In genomic region chr7:116311816-116312471, GRCh38 we compare ENCODE assay signal across 34 cellular contexts.
"Had no signal": no experiment of that assay in that cellular context is flagged by ENCODE, and none has a peak within 500 bp of the region (broad histone marks: within the 10 kb centered on the region; RNA-seq: fewer than 3 reads in every experiment).

No MANE protein-coding gene starts in this region.

- H3K4me3 Mint-ChIP-seq: activated naive CD8-positive, alpha-beta T cell; mesothelial cell of epicardium; naive B cell; nephron progenitor cell; stimulated activated memory B cell treated with anti-CD40 and anti-IgM and Interleukin-4, amounts not matched to agents 10 μg/mL and 1 μg/mL and 100 μg/mL, for 72 hours; T-helper 17 cell had no signal

- H3K36me3 Mint-ChIP-seq: activated naive CD8-positive, alpha-beta T cell; mesothelial cell of epicardium; naive B cell; stimulated activated memory B cell treated with anti-CD40 and anti-IgM and Interleukin-4, amounts not matched to agents 10 μg/mL and 1 μg/mL and 100 μg/mL, for 72 hours had no signal

- H3K27me3 ChIP-seq: body of pancreas, cardiac muscle cell, colonic mucosa, esophagus squamous epithelium, neutrophil, ovary, right lobe of liver, suprapubic skin, tibial nerve had no signal

- H3K4me1 Mint-ChIP-seq: naive B cell, T-helper 17 cell had no signal

- H3K27ac Mint-ChIP-seq: activated naive CD8-positive, alpha-beta T cell; mesothelial cell of epicardium; naive B cell; nephron progenitor cell; progenitor cell of endocrine pancreas; stimulated activated memory B cell treated with anti-CD40 and anti-IgM and Interleukin-4, amounts not matched to agents 10 μg/mL and 1 μg/mL and 100 μg/mL, for 72 hours; T-helper 17 cell had no signal

- ATAC-seq: body of pancreas; left colon; right lobe of liver; stimulated activated memory B cell treated with anti-CD40 and anti-IgM and Interleukin-4, amounts not matched to agents 10 μg/mL and 1 μg/mL and 100 μg/mL, for 72 hours; T-helper 17 cell had no signal

- H3K27me3 Mint-ChIP-seq: stimulated activated memory B cell treated with anti-CD40 and anti-IgM and Interleukin-4, amounts not matched to agents 10 μg/mL and 1 μg/mL and 100 μg/mL, for 72 hours had no signal

- FAIRE-seq: endometrium, frontal cortex, kidney had no signal

- H3K4me1 ChIP-seq: colonic mucosa, right lobe of liver had no signal

- H3K9me3 ChIP-seq: body of pancreas, colonic mucosa, esophagus squamous epithelium, neutrophil, ovary, right lobe of liver, suprapubic skin, tibial nerve had no signal

- H3K27ac ChIP-seq: body of pancreas, cardiac muscle cell, colonic mucosa, epithelial cell of prostate, esophagus squamous epithelium, neutrophil, ovary, right lobe of liver, skin epidermis, suprapubic skin, WERI-Rb-1 had no signal

- H3K9me3 Mint-ChIP-seq: mesothelial cell of epicardium; naive B cell; nephron progenitor cell; stimulated activated memory B cell treated with anti-CD40 and anti-IgM and Interleukin-4, amounts not matched to agents 10 μg/mL and 1 μg/mL and 100 μg/mL, for 72 hours had no signal

- H3K36me3 ChIP-seq: cardiac muscle cell, colonic mucosa, esophagus squamous epithelium, neutrophil, ovary, right lobe of liver, suprapubic skin, tibial nerve, WERI-Rb-1 had no signal

- H3K4me3 ChIP-seq: body of pancreas, cardiac muscle cell, colonic mucosa, esophagus squamous epithelium, ovary, right lobe of liver, skin epidermis, suprapubic skin, tibial nerve had no signal

- DNase-seq: activated CD4-positive, alpha-beta T cell treated with anti-CD3 and anti-CD28 coated beads for 1 hour; activated CD4-positive, alpha-beta T cell treated with anti-CD3 and anti-CD28 coated beads, Interleukin-2, amount 50 U/mL, for 48 hours; activated CD8-positive, alpha-beta memory T cell treated with anti-CD3 and anti-CD28 coated beads for 24 hours; activated effector memory CD4-positive, alpha-beta T cell treated with Interleukin-2 at 50 U/mL for 16 hours; activated naive CD4-positive, alpha-beta T cell treated with Interleukin-2 at 50 U/mL for 16 hours; activated T-cell treated with anti-CD3 and anti-CD28 coated beads, Interleukin-2, amount 50 U/mL, for 48 hours; anterior cingulate cortex; body of pancreas; cerebellar nuclear complex; colonic mucosa; effector CD8-positive, alpha-beta T cell; esophagus squamous epithelium; kidney; left colon; naive B cell; nephron progenitor cell; ovary; right lobe of liver; stimulated activated CD4-positive, alpha-beta T cell treated with anti-CD3 and anti-CD28 coated beads, Interleukin-4, amount 100 ng/mL, for 24 hours; T-helper 17 cell; T1000; WERI-Rb-1 had no signal
